9 cellular contexts compared by ENCODE assay signal in genomic region chr9:87599901-87600610, GRCh38.
DNase-seq lines count a peak whose midpoint lies in the region; ATAC-seq, FAIRE-seq and TF ChIP-seq lines count a peak whose summit lies in the region.
"Had no signal": no experiment of that assay in that cellular context is flagged by ENCODE, and none has a peak within 500 bp of the region (broad histone marks: within the 10 kb centered on the region; RNA-seq: fewer than 3 reads in every experiment).

No MANE protein-coding gene starts in this region.

- no peak for ATAC-seq in activated naive CD4-positive, alpha-beta T cell treated with anti-CD3 and anti-CD28 coated beads, Interleukin-2, amount 50 U/mL, for 72 hours
- no peak for ATAC-seq in naive thymus-derived CD8-positive, alpha-beta T cell

- no peaks in the 10 kb centered on the region for H3K9me3 Mint-ChIP-seq in HFFc6
- H3K9me3 Mint-ChIP-seq in activated naive CD4-positive, alpha-beta T cell treated with anti-CD3 and anti-CD28 coated beads, Interleukin-2, amount 50 U/mL, for 72 hours = no peaks in the 10 kb centered on the region
- no peaks in the 10 kb centered on the region for H3K9me3 Mint-ChIP-seq in naive thymus-derived CD8-positive, alpha-beta T cell

- H3K27me3 Mint-ChIP-seq in HFFc6 (ENCODE audit: insufficient read depth) = peaks cover 16% of the 10 kb centered on the region
- peaks cover 8 to 34% (median 16%) of the 10 kb centered on the region in 5 donors for H3K27me3 Mint-ChIP-seq in naive thymus-derived CD8-positive, alpha-beta T cell

- peaks cover 2 to 3% of the 10 kb centered on the region in 2 donors for H3K36me3 ChIP-seq in stomach smooth muscle (ENCODE audit: control insufficient read depth in 2 of 2, insufficient read depth in 2 of 2, low read length in 2 of 2)

- peak; percentile 91 for FAIRE-seq in islet of Langerhans (lab: Jason Lieb, UNC)

- peaks cover 77% of the 10 kb centered on the region for H3K4me1 ChIP-seq in stomach smooth muscle (ENCODE audit: control insufficient read depth, insufficient read depth, low read length)

- no peaks in the 10 kb centered on the region for H3K27me3 ChIP-seq in stomach smooth muscle (ENCODE audit: control insufficient read depth in 1 of 2, insufficient read depth in 2 of 2, low read length in 2 of 2)

- POLR2A ChIA-PET in naive thymus-derived CD8-positive, alpha-beta T cell (lab: Charles Lee) = no interaction called here

- H3K9me3 ChIP-seq in stomach smooth muscle (ENCODE audit: control insufficient read depth in 2 of 2, low read length in 2 of 2) = no peaks in the 10 kb centered on the region

- TF ChIP-seq POLR2A in erythroblast (IDR thresholded peaks at IDR 0.05; ENCODE audit: low read length) = no peak

- DNase-seq in HFFc6 (peak; percentile 74), astrocyte of the spinal cord (ENCODE audit: low read depth, low spot score) (peak; percentile 85), erythroblast (lab: John Stamatoyannopoulos, UW) (no peak)
- no peak for DNase-seq in effector CD8-positive, alpha-beta T cell (lab: John Stamatoyannopoulos, UW)
- no peak for DNase-seq in activated naive CD4-positive, alpha-beta T cell treated with anti-CD3 and anti-CD28 coated beads, Interleukin-2, amount 50 U/mL, for 72 hours (ENCODE audit: low spot score in 2 of 2)
- DNase-seq in naive thymus-derived CD8-positive, alpha-beta T cell = no peak
- DNase-seq: activated effector memory CD4-positive, alpha-beta T cell treated with Interleukin-2 at 50 U/mL for 16 hours had no signal

- peak overlapping the region; percentile 74; the same call in 1 of the 2 replicates for H3K27ac Mint-ChIP-seq in HFFc6
- no peak overlapping the region for H3K27ac Mint-ChIP-seq in activated naive CD4-positive, alpha-beta T cell treated with anti-CD3 and anti-CD28 coated beads, Interleukin-2, amount 50 U/mL, for 72 hours
- H3K27ac Mint-ChIP-seq in naive thymus-derived CD8-positive, alpha-beta T cell = no peak overlapping the region

- H3K27ac ChIP-seq in stomach smooth muscle (ENCODE audit: low read length) = peak overlapping the region; percentile 70

- in situ Hi-C loops in astrocyte of the spinal cord (cut with HindIII; ENCODE audit: low sequenced_read_pairs) = no loop called here

- H3K4me3 Mint-ChIP-seq in HFFc6 = peak overlapping the region; percentile 73
- H3K4me3 Mint-ChIP-seq in naive thymus-derived CD8-positive, alpha-beta T cell = no peak overlapping the region

- no peaks in the 10 kb centered on the region for H3K36me3 Mint-ChIP-seq in HFFc6 (ENCODE audit: low read depth)
- H3K36me3 Mint-ChIP-seq in activated naive CD4-positive, alpha-beta T cell treated with anti-CD3 and anti-CD28 coated beads, Interleukin-2, amount 50 U/mL, for 72 hours = no peaks in the 10 kb centered on the region
- H3K36me3 Mint-ChIP-seq in naive thymus-derived CD8-positive, alpha-beta T cell = no peaks in the 10 kb centered on the region

- TF ChIP-seq CTCF in HFFc6 (IDR thresholded peaks at IDR 0.05) = no peak
- no peak for TF ChIP-seq CTCF in astrocyte of the spinal cord (IDR thresholded peaks at IDR 0.05; ENCODE audit: low read depth, low read length)

- H3K9ac ChIP-seq in stomach smooth muscle (ENCODE audit: low read length in 2 of 2) = peak overlapping the region in 1 of 2 donors; percentile 0

- peaks cover 9% of the 10 kb centered on the region for H3K4me1 Mint-ChIP-seq in HFFc6 (ENCODE audit: low read depth)
- H3K4me1 Mint-ChIP-seq in naive thymus-derived CD8-positive, alpha-beta T cell = peaks cover 3 to 12% (median 7%) of the 10 kb centered on the region in 4 donors

- H3K4me3 ChIP-seq in astrocyte of the spinal cord (ENCODE audit: low read depth, low read length) (no peak overlapping the region), stomach smooth muscle (ENCODE audit: low read length in 2 of 2) (peak overlapping the region; percentile 14 to 31)

Comparison
In these comparisons a context has a peak if more than half of its experiments do, and no peak if none do; other contexts are left out.
1. DNase-seq: peak in HFFc6 (single experiment) and astrocyte of the spinal cord (single experiment); none in effector CD8-positive, alpha-beta T cell (single experiment), activated naive CD4-positive, alpha-beta T cell treated with anti-CD3 and anti-CD28 coated beads, Interleukin-2, amount 50 U/mL, for 72 hours (0 of 2), naive thymus-derived CD8-positive, alpha-beta T cell (0 of 10) and erythroblast (0 of 2).